ENCODE assay signal across 10 cellular contexts in genomic region chr21:32457360-32457840, GRCh38. TPM values are rescaled to one million over a fixed set of nuclear protein-coding genes. Genes with fewer than 3 reads are reported as not detected.
DNase-seq lines count a peak whose midpoint lies in the region; ATAC-seq and TF ChIP-seq lines count a peak whose summit lies in the region.
"Had no signal": no experiment of that assay in that cellular context is flagged by ENCODE, and none has a peak within 500 bp of the region (broad histone marks: within the 10 kb centered on the region; RNA-seq: fewer than 3 reads in every experiment).

No MANE protein-coding gene starts in this region.

- TF ChIP-seq EP300 in gastroesophageal sphincter (IDR thresholded peaks at IDR 0.05) = no peak

- peaks cover 5 to 66% (median 38%) of the 10 kb centered on the region in 3 donors for H3K36me3 Mint-ChIP-seq in naive thymus-derived CD8-positive, alpha-beta T cell

- DNase-seq in Caki2 (ENCODE audit: low read depth) = peak; percentile 10
- peak; percentile 48 for DNase-seq in SK-MEL-5 (ENCODE audit: low read depth, low spot score)
- DNase-seq in retinal pigment epithelial cell (ENCODE audit: low read depth) = no peak
- DNase-seq in MV-4-11 (lab: John Stamatoyannopoulos, UW) = no peak
- no peak for DNase-seq in naive thymus-derived CD8-positive, alpha-beta T cell
- DNase-seq: activated CD4-positive, alpha-beta T cell treated with anti-CD3 and anti-CD28 coated beads for 48 hours; NCI-H1694 treated with DMSO at 0.1 percent for 48 hours had no signal

- H3K4me3 Mint-ChIP-seq in naive thymus-derived CD8-positive, alpha-beta T cell = no peak overlapping the region

- H3K9me3 Mint-ChIP-seq in naive thymus-derived CD8-positive, alpha-beta T cell = no peaks in the 10 kb centered on the region

- POLR2A ChIA-PET in naive thymus-derived CD8-positive, alpha-beta T cell (lab: Charles Lee) = no interaction called here

- H3K4me1 Mint-ChIP-seq in naive thymus-derived CD8-positive, alpha-beta T cell = peaks cover 0 to 2% (median under 1%) of the 10 kb centered on the region in 4 donors

- no peaks in the 10 kb centered on the region for H3K27me3 ChIP-seq in gastroesophageal sphincter

- H3K4me3 ChIP-seq in gastroesophageal sphincter (no peak overlapping the region), retinal pigment epithelial cell (ENCODE audit: low read length) (no peak overlapping the region)

- TF ChIP-seq POLR2A in gastroesophageal sphincter (IDR thresholded peaks at IDR 0.05) = no peak

- H3K27me3 Mint-ChIP-seq in naive thymus-derived CD8-positive, alpha-beta T cell = no peaks in the 10 kb centered on the region

- no peaks in the 10 kb centered on the region for H3K9me3 ChIP-seq in gastroesophageal sphincter

- 19 to 20% methylated on average over 3 to 9 of the region's 9 CpGs for WGBS in gastroesophageal sphincter (ENCODE audit: low coverage in 1 of 2), 2 donors

- ATAC-seq in gastroesophageal sphincter (peak; percentile 13), HG03354 (IDR thresholded peaks at IDR 0.05; ENCODE audit: poor library complexity, severe bottlenecking, unreplicated experiment) (no peak), GM18873 (IDR thresholded peaks at IDR 0.05; ENCODE audit: low FRiP score, unreplicated experiment) (no peak)
- ATAC-seq in naive thymus-derived CD8-positive, alpha-beta T cell = no peak

- H3K27ac ChIP-seq in gastroesophageal sphincter = peak overlapping the region; percentile 72 to 90 (median 86)

- peaks cover 10 to 45% (median 19%) of the 10 kb centered on the region in 3 donors for H3K4me1 ChIP-seq in gastroesophageal sphincter

- peak in 3 of 4 experiments; percentile 20 to 24 (median 23) for TF ChIP-seq CTCF in gastroesophageal sphincter (IDR thresholded peaks at IDR 0.05)
- TF ChIP-seq CTCF in retinal pigment epithelial cell (conservative IDR thresholded peaks at IDR 0.05; ENCODE audit: low read depth, low read length) = peak; percentile 35

- in situ Hi-C loops in Caki2 (cut with HindIII; ENCODE audit: low pct_unique_long_range_greater_than_20kb, low sequenced_read_pairs) = no loop called here
- in situ Hi-C loops in SK-MEL-5 (cut with HindIII; ENCODE audit: low pct_unique_long_range_greater_than_20kb, low sequenced_read_pairs) = no loop called here

- H3K27ac Mint-ChIP-seq in naive thymus-derived CD8-positive, alpha-beta T cell = no peak overlapping the region

- peaks cover 0 to 61% of the 10 kb centered on the region in 2 donors for H3K36me3 ChIP-seq in gastroesophageal sphincter

RNA-seq across cellular contexts. Expression of gene EVA1C, which starts 44.9 kb away (rescaled TPM):
- not detected in 2 replicates for total RNA-seq in Caki2 (2014; rRNA removed; shearing (Covaris generic); ENCODE audit: low replicate concordance)
- total RNA-seq in SK-MEL-5 (2014; rRNA removed; shearing (Covaris generic)) = 1.1 and 5.0 TPM in 2 replicates
- polyA plus RNA-seq in SK-MEL-5 (2015; cell fraction: cytosol; rRNA removed) = 3.1 and 3.2 TPM in 2 replicates
- polyA plus RNA-seq in SK-MEL-5 (2015; cell fraction: nucleus; rRNA removed) = 1.8 and 4.6 TPM in 2 replicates
- 10 to 100 TPM; 43.1 to 71.4 (median 51.1) TPM for total RNA-seq in gastroesophageal sphincter
- 10 to 100 TPM; 14.4 to 18.1 TPM for total RNA-seq in naive thymus-derived CD8-positive, alpha-beta T cell
- polyA plus RNA-seq in naive thymus-derived CD8-positive, alpha-beta T cell = 10 to 100 TPM; 11.2 to 14.9 (median 14.3) TPM

Comparison
In these comparisons a context has a peak if more than half of its experiments do, and no peak if none do; other contexts are left out.
1. DNase-seq: peak in Caki2 (single experiment) and SK-MEL-5 (single experiment); none in retinal pigment epithelial cell (single experiment), MV-4-11 (single experiment) and naive thymus-derived CD8-positive, alpha-beta T cell (0 of 10).